Comparison of ENCODE assay signal across 9 cellular contexts in genomic region chr16:84518804-84519341, GRCh38. TPM values are rescaled to one million over a fixed set of nuclear protein-coding genes. Genes with fewer than 3 reads are reported as not detected.
DNase-seq lines count a peak whose midpoint lies in the region; ATAC-seq and TF ChIP-seq lines count a peak whose summit lies in the region.
"Had no signal": no experiment of that assay in that cellular context is flagged by ENCODE, and none has a peak within 500 bp of the region (broad histone marks: within the 10 kb centered on the region; RNA-seq: fewer than 3 reads in every experiment).

No MANE protein-coding gene starts in this region.

- peak; percentile 71 for ATAC-seq in esophagus mucosa
- no peak for ATAC-seq in GM19324 (IDR thresholded peaks at IDR 0.05; ENCODE audit: low FRiP score, unreplicated experiment)
- ATAC-seq in GM21447 (IDR thresholded peaks at IDR 0.05; ENCODE audit: unreplicated experiment), result no peak
- ATAC-seq in HG03571 (IDR thresholded peaks at IDR 0.05; ENCODE audit: unreplicated experiment), result no peak

- TF ChIP-seq CTCF in uterus (IDR thresholded peaks at IDR 0.05), result no peak

- TF ChIP-seq POLR2A in uterus (IDR thresholded peaks at IDR 0.05), result no peak

- intact Hi-C loops in uterus (cut with DNase I; ENCODE audit: low total_unique reads), result loop anchor here (10.0 kb wide), 1 partner anchor 206 kb away; no protein-coding TSS in a partner anchor

- DNase-seq in CD1c-positive myeloid dendritic cell (ENCODE audit: extremely low spot score) (peak; percentile 20), NCI-H2107 treated with DMSO at 0.1 percent for 48 hours (lab: John Stamatoyannopoulos, UW; ENCODE audit: unreplicated experiment) (peak; percentile 77), uterus (no peak)
- peak; percentile 75 for DNase-seq in activated CD8-positive, alpha-beta memory T cell treated with anti-CD3 and anti-CD28 coated beads for 24 hours
- DNase-seq: kidney glomerular epithelial cell had no signal

- H3K9me3 ChIP-seq in uterus, result no peaks in the 10 kb centered on the region

- no peaks in the 10 kb centered on the region for H3K36me3 ChIP-seq in uterus

- H3K4me1 ChIP-seq in uterus, result no peaks in the 10 kb centered on the region

- H3K4me3 ChIP-seq in uterus, result no peak overlapping the region

- no peaks in the 10 kb centered on the region for H3K27me3 ChIP-seq in uterus

- no peak overlapping the region for H3K27ac ChIP-seq in uterus

RNA-seq across cellular contexts. Expression of gene MEAK7, which starts 14.4 kb away (rescaled TPM):
- total RNA-seq in esophagus mucosa (58.3 TPM), uterus (10 to 100 TPM; 11.3 to 26.8 (median 21.4) TPM)

Comparison
In these comparisons a context has a peak if more than half of its experiments do, and no peak if none do; other contexts are left out.
1. DNase-seq: peak in CD1c-positive myeloid dendritic cell (single experiment), NCI-H2107 treated with DMSO at 0.1 percent for 48 hours (single experiment) and activated CD8-positive, alpha-beta memory T cell treated with anti-CD3 and anti-CD28 coated beads for 24 hours (single experiment); none in uterus (0 of 2).